In genomic region chr4:173237152-173237551, GRCh38 we compare ENCODE assay signal across 17 cellular contexts.
A peak's percentile ranks its signal among the peaks of the same experiment; 100 is the strongest.
DNase-seq lines count a peak whose midpoint lies in the region; ATAC-seq and TF ChIP-seq lines count a peak whose summit lies in the region.
"Had no signal": no experiment of that assay in that cellular context is flagged by ENCODE, and none has a peak within 500 bp of the region (broad histone marks: within the 10 kb centered on the region; RNA-seq: fewer than 3 reads in every experiment).

No MANE protein-coding gene starts in this region.

- DNase-seq in EL = peak; percentile 52
- DNase-seq in Karpas-422 = no peak
- DNase-seq in WTC11 (ENCODE audit: low spot score) = no peak
- DNase-seq in nephron progenitor cell = no peak
- DNase-seq in suprapubic skin (ENCODE audit: low spot score in 2 of 2) = no peak
- no peak for DNase-seq in lower lobe of right lung
- DNase-seq: activated naive CD4-positive, alpha-beta T cell treated with Interleukin-2 at 50 U/mL for 16 hours; effector memory CD8-positive, alpha-beta T cell; GOT3; KG1; kidney; upper lobe of left lung; WERI-Rb-1 had no signal

- intact Hi-C loops in lower lobe of right lung (cut with DNase I) = no loop called here

- H3K27ac Mint-ChIP-seq in WTC11 (peak overlapping the region; percentile 64), nephron progenitor cell (peak overlapping the region; percentile 47)
- H3K27ac Mint-ChIP-seq in stimulated activated memory B cell treated with anti-CD40 and anti-IgM and Interleukin-4, amounts not matched to agents 10 μg/mL and 1 μg/mL and 100 μg/mL, for 72 hours = no peak overlapping the region
- H3K27ac Mint-ChIP-seq: effector memory CD8-positive, alpha-beta T cell had no signal

- no peaks in the 10 kb centered on the region for H3K27me3 ChIP-seq in Karpas-422 (ENCODE audit: low read length)
- no peaks in the 10 kb centered on the region for H3K27me3 ChIP-seq in suprapubic skin
- H3K27me3 ChIP-seq in lower lobe of right lung (ENCODE audit: low read depth) = no peaks in the 10 kb centered on the region
- H3K27me3 ChIP-seq: breast epithelium, SJSA1, upper lobe of left lung had no signal

- POLR2A ChIA-PET in WTC11 (lab: Charles Lee) = no interaction called here

- H3K36me3 Mint-ChIP-seq in WTC11 (no peaks in the 10 kb centered on the region), nephron progenitor cell (ENCODE audit: low read depth) (peaks cover 5% of the 10 kb centered on the region)
- no peaks in the 10 kb centered on the region for H3K36me3 Mint-ChIP-seq in stimulated activated memory B cell treated with anti-CD40 and anti-IgM and Interleukin-4, amounts not matched to agents 10 μg/mL and 1 μg/mL and 100 μg/mL, for 72 hours

- peaks cover 97% of the 10 kb centered on the region for H3K79me2 ChIP-seq in Karpas-422 (ENCODE audit: low read length)

- no peaks in the 10 kb centered on the region for H3K9me2 ChIP-seq in Karpas-422 (replicated peaks; ENCODE audit: insufficient read depth, low read length)

- H3K4me1 Mint-ChIP-seq in WTC11 (peaks cover 58% of the 10 kb centered on the region), nephron progenitor cell (peaks cover 28% of the 10 kb centered on the region)
- H3K4me1 Mint-ChIP-seq in stimulated activated memory B cell treated with anti-CD40 and anti-IgM and Interleukin-4, amounts not matched to agents 10 μg/mL and 1 μg/mL and 100 μg/mL, for 72 hours = peaks cover 4% of the 10 kb centered on the region

- H3K27me3 Mint-ChIP-seq in WTC11 (ENCODE audit: low read depth) (no peaks in the 10 kb centered on the region), nephron progenitor cell (ENCODE audit: low read depth, poor library complexity) (no peaks in the 10 kb centered on the region)
- H3K27me3 Mint-ChIP-seq in stimulated activated memory B cell treated with anti-CD40 and anti-IgM and Interleukin-4, amounts not matched to agents 10 μg/mL and 1 μg/mL and 100 μg/mL, for 72 hours = no peaks in the 10 kb centered on the region
- H3K27me3 Mint-ChIP-seq: effector memory CD8-positive, alpha-beta T cell had no signal

- H3K4me3 ChIP-seq in Karpas-422 (ENCODE audit: low read length) = no peak overlapping the region
- no peak overlapping the region for H3K4me3 ChIP-seq in suprapubic skin
- H3K4me3 ChIP-seq in lower lobe of right lung = no peak overlapping the region
- H3K4me3 ChIP-seq: breast epithelium, SJSA1, upper lobe of left lung had no signal

- 27% methylated on average over 2 of the region's 2 CpGs for WGBS in suprapubic skin

- H3K9me3 ChIP-seq in Karpas-422 (ENCODE audit: low read length) (no peaks in the 10 kb centered on the region), suprapubic skin (no peaks in the 10 kb centered on the region), lower lobe of right lung (no peaks in the 10 kb centered on the region)
- H3K9me3 ChIP-seq: breast epithelium, SJSA1, upper lobe of left lung had no signal

- H3K4me3 Mint-ChIP-seq in WTC11 (peak overlapping the region; percentile 15; the same call in 1 of the 2 replicates), nephron progenitor cell (no peak overlapping the region)
- H3K4me3 Mint-ChIP-seq in stimulated activated memory B cell treated with anti-CD40 and anti-IgM and Interleukin-4, amounts not matched to agents 10 μg/mL and 1 μg/mL and 100 μg/mL, for 72 hours = no peak overlapping the region
- H3K4me3 Mint-ChIP-seq: effector memory CD8-positive, alpha-beta T cell had no signal

- ATAC-seq in WTC11 (no peak), lower lobe of right lung (no peak), HG03045 (IDR thresholded peaks at IDR 0.05; ENCODE audit: unreplicated experiment) (no peak)
- ATAC-seq in stimulated activated memory B cell treated with anti-CD40 and anti-IgM and Interleukin-4, amounts not matched to agents 10 μg/mL and 1 μg/mL and 100 μg/mL, for 72 hours = no peak
- ATAC-seq: effector memory CD8-positive, alpha-beta T cell had no signal

- H2AFZ ChIP-seq in Karpas-422 (ENCODE audit: low read length) = no peak overlapping the region

- TF ChIP-seq CTCF in WTC11 (IDR thresholded peaks at IDR 0.05) (no peak), nephron progenitor cell (IDR thresholded peaks at IDR 0.05) (no peak), suprapubic skin (IDR thresholded peaks at IDR 0.05) (no peak), lower lobe of right lung (IDR thresholded peaks at IDR 0.05) (no peak)

- H3K4me1 ChIP-seq in Karpas-422 (ENCODE audit: low read length) (peaks cover 62% of the 10 kb centered on the region), suprapubic skin (peaks cover 15% of the 10 kb centered on the region), lower lobe of right lung (no peaks in the 10 kb centered on the region)
- H3K4me1 ChIP-seq: breast epithelium, SJSA1 had no signal

- H3K4me2 ChIP-seq in Karpas-422 (ENCODE audit: low read depth, low read length, poor library complexity, severe bottlenecking) = peak overlapping the region; percentile 31

- peak overlapping the region; percentile 51 for H3K27ac ChIP-seq in Karpas-422 (ENCODE audit: low read length)
- H3K27ac ChIP-seq in suprapubic skin = no peak overlapping the region
- no peak overlapping the region for H3K27ac ChIP-seq in lower lobe of right lung
- H3K27ac ChIP-seq: breast epithelium, SJSA1, upper lobe of left lung, WERI-Rb-1 had no signal

- no peak for TF ChIP-seq EP300 in suprapubic skin (IDR thresholded peaks at IDR 0.05)

- H4K20me1 ChIP-seq in Karpas-422 (ENCODE audit: insufficient read depth, low read depth, low read length) = no peaks in the 10 kb centered on the region

- H3K36me3 ChIP-seq in Karpas-422 (ENCODE audit: insufficient read depth, low read length) (no peaks in the 10 kb centered on the region; the same call in 1 of the 2 replicates), suprapubic skin (no peaks in the 10 kb centered on the region), lower lobe of right lung (no peaks in the 10 kb centered on the region)
- H3K36me3 ChIP-seq: breast epithelium, SJSA1, upper lobe of left lung, WERI-Rb-1 had no signal

- TF ChIP-seq POLR2A in suprapubic skin (IDR thresholded peaks at IDR 0.05) = no peak

- H3K9me3 Mint-ChIP-seq in WTC11 (no peaks in the 10 kb centered on the region), nephron progenitor cell (no peaks in the 10 kb centered on the region)
- H3K9me3 Mint-ChIP-seq in stimulated activated memory B cell treated with anti-CD40 and anti-IgM and Interleukin-4, amounts not matched to agents 10 μg/mL and 1 μg/mL and 100 μg/mL, for 72 hours = no peaks in the 10 kb centered on the region
- H3K9me3 Mint-ChIP-seq: effector memory CD8-positive, alpha-beta T cell had no signal

- CTCF ChIA-PET in WTC11 (lab: Charles Lee) = interaction anchor here (2.1 kb wide), 1 partner anchor 224 kb away, joined by 6 read pairs; no protein-coding TSS in a partner anchor

- H3K9ac ChIP-seq in Karpas-422 (ENCODE audit: low read length) = peak overlapping the region; percentile 17; the same call in 1 of the 2 replicates

TF ChIP-seq in WTC11, 78 proteins besides CTCF, POLR2A, EP300 and RAD21 (continues in another document):
- TF ChIP-seq, protein P1, sequence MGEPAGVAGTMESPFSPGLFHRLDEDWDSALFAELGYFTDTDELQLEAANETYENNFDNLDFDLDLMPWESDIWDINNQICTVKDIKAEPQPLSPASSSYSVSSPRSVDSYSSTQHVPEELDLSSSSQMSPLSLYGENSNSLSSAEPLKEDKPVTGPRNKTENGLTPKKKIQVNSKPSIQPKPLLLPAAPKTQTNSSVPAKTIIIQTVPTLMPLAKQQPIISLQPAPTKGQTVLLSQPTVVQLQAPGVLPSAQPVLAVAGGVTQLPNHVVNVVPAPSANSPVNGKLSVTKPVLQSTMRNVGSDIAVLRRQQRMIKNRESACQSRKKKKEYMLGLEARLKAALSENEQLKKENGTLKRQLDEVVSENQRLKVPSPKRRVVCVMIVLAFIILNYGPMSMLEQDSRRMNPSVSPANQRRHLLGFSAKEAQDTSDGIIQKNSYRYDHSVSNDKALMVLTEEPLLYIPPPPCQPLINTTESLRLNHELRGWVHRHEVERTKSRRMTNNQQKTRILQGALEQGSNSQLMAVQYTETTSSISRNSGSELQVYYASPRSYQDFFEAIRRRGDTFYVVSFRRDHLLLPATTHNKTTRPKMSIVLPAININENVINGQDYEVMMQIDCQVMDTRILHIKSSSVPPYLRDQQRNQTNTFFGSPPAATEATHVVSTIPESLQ (CRISPR knock-in tag; IDR thresholded peaks at IDR 0.05) = no peak
- TF ChIP-seq, protein P2, sequence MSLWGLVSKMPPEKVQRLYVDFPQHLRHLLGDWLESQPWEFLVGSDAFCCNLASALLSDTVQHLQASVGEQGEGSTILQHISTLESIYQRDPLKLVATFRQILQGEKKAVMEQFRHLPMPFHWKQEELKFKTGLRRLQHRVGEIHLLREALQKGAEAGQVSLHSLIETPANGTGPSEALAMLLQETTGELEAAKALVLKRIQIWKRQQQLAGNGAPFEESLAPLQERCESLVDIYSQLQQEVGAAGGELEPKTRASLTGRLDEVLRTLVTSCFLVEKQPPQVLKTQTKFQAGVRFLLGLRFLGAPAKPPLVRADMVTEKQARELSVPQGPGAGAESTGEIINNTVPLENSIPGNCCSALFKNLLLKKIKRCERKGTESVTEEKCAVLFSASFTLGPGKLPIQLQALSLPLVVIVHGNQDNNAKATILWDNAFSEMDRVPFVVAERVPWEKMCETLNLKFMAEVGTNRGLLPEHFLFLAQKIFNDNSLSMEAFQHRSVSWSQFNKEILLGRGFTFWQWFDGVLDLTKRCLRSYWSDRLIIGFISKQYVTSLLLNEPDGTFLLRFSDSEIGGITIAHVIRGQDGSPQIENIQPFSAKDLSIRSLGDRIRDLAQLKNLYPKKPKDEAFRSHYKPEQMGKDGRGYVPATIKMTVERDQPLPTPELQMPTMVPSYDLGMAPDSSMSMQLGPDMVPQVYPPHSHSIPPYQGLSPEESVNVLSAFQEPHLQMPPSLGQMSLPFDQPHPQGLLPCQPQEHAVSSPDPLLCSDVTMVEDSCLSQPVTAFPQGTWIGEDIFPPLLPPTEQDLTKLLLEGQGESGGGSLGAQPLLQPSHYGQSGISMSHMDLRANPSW (CRISPR knock-in tag; conservative IDR thresholded peaks at IDR 0.05; ENCODE audit: low read depth) = no peak
- no peak for TF ChIP-seq MXD4 (CRISPR knock-in tag; IDR thresholded peaks at IDR 0.05; ENCODE audit: borderline replicate concordance)
- TF ChIP-seq ZNF232 (CRISPR knock-in tag; IDR thresholded peaks at IDR 0.05) = no peak
- no peak for TF ChIP-seq RELA (CRISPR knock-in tag; IDR thresholded peaks at IDR 0.05; ENCODE audit: borderline replicate concordance)
- TF ChIP-seq NR2C2 (CRISPR knock-in tag; IDR thresholded peaks at IDR 0.05) = no peak
- TF ChIP-seq ZNF121 (CRISPR knock-in tag; IDR thresholded peaks at IDR 0.05) = no peak
- TF ChIP-seq RORB (CRISPR knock-in tag; IDR thresholded peaks at IDR 0.05) = no peak
- TF ChIP-seq ZNF423 (CRISPR knock-in tag; IDR thresholded peaks at IDR 0.05) = no peak
- TF ChIP-seq, protein P3, sequence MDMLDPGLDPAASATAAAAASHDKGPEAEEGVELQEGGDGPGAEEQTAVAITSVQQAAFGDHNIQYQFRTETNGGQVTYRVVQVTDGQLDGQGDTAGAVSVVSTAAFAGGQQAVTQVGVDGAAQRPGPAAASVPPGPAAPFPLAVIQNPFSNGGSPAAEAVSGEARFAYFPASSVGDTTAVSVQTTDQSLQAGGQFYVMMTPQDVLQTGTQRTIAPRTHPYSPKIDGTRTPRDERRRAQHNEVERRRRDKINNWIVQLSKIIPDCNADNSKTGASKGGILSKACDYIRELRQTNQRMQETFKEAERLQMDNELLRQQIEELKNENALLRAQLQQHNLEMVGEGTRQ (CRISPR knock-in tag; IDR thresholded peaks at IDR 0.05) = no peak
